In genomic region chr10:73262880-73263279, GRCh38 we compare ENCODE assay signal across 28 cellular contexts.
"Had no signal": no experiment of that assay in that cellular context is flagged by ENCODE, and none has a peak within 500 bp of the region (broad histone marks: within the 10 kb centered on the region; RNA-seq: fewer than 3 reads in every experiment).

No MANE protein-coding gene starts in this region.

- H3K9me3 ChIP-seq: esophagus squamous epithelium, suprapubic skin, tibial nerve had no signal

- H3K4me3 Mint-ChIP-seq: activated CD4-positive, alpha-beta T cell treated with anti-CD3 and anti-CD28 coated beads for 36 hours; activated CD8-positive, alpha-beta memory T cell treated with anti-CD3 and anti-CD28 coated beads, Interleukin-2, amount 10 ng/mL, durations not matched to agents 7 days and 5 days; activated CD8-positive, alpha-beta T cell treated with anti-CD3 and anti-CD28 coated beads, Interleukin-2, amount 10 ng/mL, durations not matched to agents 7 days and 5 days; activated naive CD4-positive, alpha-beta T cell treated with anti-CD3 and anti-CD28 coated beads, Interleukin-2, amount 50 U/mL, for 24 hours; activated naive CD8-positive, alpha-beta T cell treated with anti-CD3 and anti-CD28 coated beads, Interleukin-2, amount 50 U/mL, for 24 hours; central memory CD8-positive, alpha-beta T cell; dendritic cell treated with granulocyte-macrophage colony-stimulating factor and Interleukin-4, amounts not matched to agents 40 ng/mL and 50 ng/mL, for 4 days; endodermal cell; natural killer cell treated with Interleukin-12 subunit alpha and Interleukin-12 subunit beta and Interleukin-15 and Interleukin-18, amount 100 ng/mL, for 72 hours; stimulated activated memory B cell treated with anti-CD40 and anti-IgM and Interleukin-4, amounts not matched to agents 10 μg/mL and 1 μg/mL and 100 μg/mL, for 72 hours; T-cell had no signal

- ATAC-seq: activated CD4-positive, alpha-beta T cell treated with anti-CD3 and anti-CD28 coated beads for 36 hours; activated CD8-positive, alpha-beta memory T cell treated with anti-CD3 and anti-CD28 coated beads, Interleukin-2, amount 10 ng/mL, durations not matched to agents 7 days and 5 days; activated CD8-positive, alpha-beta T cell treated with anti-CD3 and anti-CD28 coated beads, Interleukin-2, amount 10 ng/mL, durations not matched to agents 7 days and 5 days; activated naive CD8-positive, alpha-beta T cell treated with anti-CD3 and anti-CD28 coated beads, Interleukin-2, amount 50 U/mL, for 24 hours; heart right ventricle; left lung; lower lobe of right lung; natural killer cell treated with Interleukin-12 subunit alpha and Interleukin-12 subunit beta and Interleukin-15 and Interleukin-18, amount 100 ng/mL, for 72 hours; sciatic nerve; stimulated activated memory B cell treated with anti-CD40 and anti-IgM and Interleukin-4, amounts not matched to agents 10 μg/mL and 1 μg/mL and 100 μg/mL, for 72 hours; T-cell had no signal

- H3K27me3 ChIP-seq: esophagus squamous epithelium, heart right ventricle, left lung, suprapubic skin, tibial nerve had no signal

- H3K4me3 ChIP-seq: esophagus squamous epithelium, heart right ventricle, left lung, lower lobe of right lung, suprapubic skin, tibial nerve had no signal

- H3K27ac ChIP-seq: esophagus squamous epithelium, heart right ventricle, left lung, lower lobe of right lung, suprapubic skin, tibial nerve had no signal

- DNase-seq: activated CD4-positive, alpha-beta T cell treated with anti-CD3 and anti-CD28 coated beads for 36 hours; activated CD4-positive, CD25-positive, alpha-beta regulatory T cell; activated CD8-positive, alpha-beta memory T cell treated with anti-CD3 and anti-CD28 coated beads, Interleukin-2, amount 10 ng/mL, durations not matched to agents 7 days and 5 days; activated CD8-positive, alpha-beta T cell treated with anti-CD3 and anti-CD28 coated beads, Interleukin-2, amount 10 ng/mL, durations not matched to agents 7 days and 5 days; activated naive CD8-positive, alpha-beta T cell treated with anti-CD3 and anti-CD28 coated beads, Interleukin-2, amount 50 U/mL, for 24 hours; activated T-cell treated with anti-CD3 and anti-CD28 coated beads, Interleukin-2, amount 50 U/mL, for 48 hours; endodermal cell; esophagus squamous epithelium; foreskin melanocyte; heart right ventricle; left lung; lower lobe of right lung; mesendoderm; retina; small intestine; stimulated activated CD4-positive, alpha-beta T cell treated with anti-CD3 and anti-CD28 coated beads, Interleukin-4, amount 100 ng/mL, for 4 hours; stimulated activated CD8-positive, alpha-beta memory T cell treated with anti-CD3 and anti-CD28 coated beads, Interleukin-4, amount 100 ng/mL, for 48 hours; T-cell had no signal

- H3K36me3 Mint-ChIP-seq: stimulated activated memory B cell treated with anti-CD40 and anti-IgM and Interleukin-4, amounts not matched to agents 10 μg/mL and 1 μg/mL and 100 μg/mL, for 72 hours had no signal

- H3K9me3 Mint-ChIP-seq: activated naive CD4-positive, alpha-beta T cell treated with anti-CD3 and anti-CD28 coated beads, Interleukin-2, amount 50 U/mL, for 24 hours; central memory CD8-positive, alpha-beta T cell had no signal

- H3K27ac Mint-ChIP-seq: activated CD4-positive, alpha-beta T cell treated with anti-CD3 and anti-CD28 coated beads for 36 hours; activated CD8-positive, alpha-beta memory T cell treated with anti-CD3 and anti-CD28 coated beads, Interleukin-2, amount 10 ng/mL, durations not matched to agents 7 days and 5 days; activated CD8-positive, alpha-beta T cell treated with anti-CD3 and anti-CD28 coated beads, Interleukin-2, amount 10 ng/mL, durations not matched to agents 7 days and 5 days; activated naive CD4-positive, alpha-beta T cell treated with anti-CD3 and anti-CD28 coated beads, Interleukin-2, amount 50 U/mL, for 24 hours; activated naive CD8-positive, alpha-beta T cell treated with anti-CD3 and anti-CD28 coated beads, Interleukin-2, amount 50 U/mL, for 24 hours; activated T-helper 2 cell treated with anti-CD3 and anti-CD28 coated beads, Interferon-gamma antibody, Interleukin-2, Interleukin-4, amounts not matched to agents 10 μg/mL and 5 μg/mL and 100 μg/mL, durations not matched to agents 14 hours and 24 hours and 36 hours; dendritic cell treated with granulocyte-macrophage colony-stimulating factor and Interleukin-4, amounts not matched to agents 40 ng/mL and 50 ng/mL, for 4 days; endodermal cell; progenitor cell of endocrine pancreas; stimulated activated memory B cell treated with anti-CD40 and anti-IgM and Interleukin-4, amounts not matched to agents 10 μg/mL and 1 μg/mL and 100 μg/mL, for 72 hours; T-cell had no signal

- H3K36me3 ChIP-seq: esophagus squamous epithelium, heart right ventricle, left lung, lower lobe of right lung, suprapubic skin, tibial nerve had no signal

- H3K27me3 Mint-ChIP-seq: activated CD4-positive, alpha-beta T cell treated with anti-CD3 and anti-CD28 coated beads for 36 hours; activated naive CD4-positive, alpha-beta T cell treated with anti-CD3 and anti-CD28 coated beads, Interleukin-2, amount 50 U/mL, for 24 hours; activated naive CD8-positive, alpha-beta T cell treated with anti-CD3 and anti-CD28 coated beads, Interleukin-2, amount 50 U/mL, for 24 hours; central memory CD8-positive, alpha-beta T cell; progenitor cell of endocrine pancreas; stimulated activated memory B cell treated with anti-CD40 and anti-IgM and Interleukin-4, amounts not matched to agents 10 μg/mL and 1 μg/mL and 100 μg/mL, for 72 hours; T-cell had no signal

- H3K4me1 Mint-ChIP-seq: activated naive CD4-positive, alpha-beta T cell treated with anti-CD3 and anti-CD28 coated beads, Interleukin-2, amount 50 U/mL, for 24 hours; central memory CD8-positive, alpha-beta T cell had no signal

- H3K4me1 ChIP-seq: esophagus squamous epithelium, heart right ventricle, left lung, lower lobe of right lung, suprapubic skin had no signal
